Comparison of ENCODE assay signal across 12 cellular contexts in genomic region chr14:103820382-103820781, GRCh38. TPM values are rescaled to one million over a fixed set of nuclear protein-coding genes. Genes with fewer than 3 reads are reported as not detected.
DNase-seq lines count a peak whose midpoint lies in the region; ATAC-seq and TF ChIP-seq lines count a peak whose summit lies in the region.
"Had no signal": no experiment of that assay in that cellular context is flagged by ENCODE, and none has a peak within 500 bp of the region (broad histone marks: within the 10 kb centered on the region; RNA-seq: fewer than 3 reads in every experiment).

No MANE protein-coding gene starts in this region.

- no peak for ATAC-seq in CD8-positive, alpha-beta T cell
- ATAC-seq in RWPE2 (ENCODE audit: low read depth) (peak; percentile 29; the same call in 1 of the 3 replicates), psoas muscle (no peak), HG03196 (IDR thresholded peaks at IDR 0.05; ENCODE audit: unreplicated experiment) (no peak)
- ATAC-seq: natural killer cell treated with Interleukin-12 subunit alpha and Interleukin-12 subunit beta and Interleukin-15 and Interleukin-18, amount 100 ng/mL, for 72 hours had no signal

- no peaks in the 10 kb centered on the region for H3K36me3 ChIP-seq in CD8-positive, alpha-beta T cell (ENCODE audit: insufficient read depth, low read length)
- H3K36me3 ChIP-seq in RWPE2 (ENCODE audit: low read depth) (no peaks in the 10 kb centered on the region), psoas muscle (ENCODE audit: insufficient read depth in 1 of 2, low read depth in 1 of 2) (no peaks in the 10 kb centered on the region)

- no peak overlapping the region for H3K27ac ChIP-seq in CD8-positive, alpha-beta T cell (ENCODE audit: low read depth, low read length)
- H3K27ac ChIP-seq in RWPE2 (ENCODE audit: poor library complexity, severe bottlenecking) = no peak overlapping the region
- H3K27ac ChIP-seq in psoas muscle = peak overlapping the region; percentile 26

- H3K4me3 Mint-ChIP-seq in CD8-positive, alpha-beta T cell = no peak overlapping the region
- peak overlapping the region; percentile 44 for H3K4me3 Mint-ChIP-seq in glutamatergic neuron (ENCODE audit: unreplicated experiment)
- no peak overlapping the region for H3K4me3 Mint-ChIP-seq in activated naive CD4-positive, alpha-beta T cell treated with anti-CD3 and anti-CD28 coated beads for 36 hours
- H3K4me3 Mint-ChIP-seq: activated T-cell treated with anti-CD3 and anti-CD28 coated beads, Interleukin-2, amount 50 U/mL, for 4 hours; natural killer cell treated with Interleukin-12 subunit alpha and Interleukin-12 subunit beta and Interleukin-15 and Interleukin-18, amount 100 ng/mL, for 72 hours had no signal

- POLR2A ChIA-PET in CD8-positive, alpha-beta T cell (lab: Charles Lee) = no interaction called here

- WGBS in psoas muscle, 3 donors = 51 to 65% (median 53%) methylated on average over 2 of the region's 2 CpGs

- CTCF ChIA-PET in CD8-positive, alpha-beta T cell (lab: Charles Lee) = interaction anchor here (1.0 to 4.0 kb wide), 6 partner anchors 11 to 101 kb away, joined by 3 to 17 read pairs (median 3); a partner anchor contains a TSS
- CTCF ChIA-PET in activated naive CD4-positive, alpha-beta T cell treated with anti-CD3 and anti-CD28 coated beads for 36 hours (lab: Charles Lee) = interaction anchor here (0.6 to 2.5 kb wide), 3 partner anchors 21 to 81 kb away, joined by 4 to 9 read pairs (median 5); no protein-coding TSS in a partner anchor

- H3K9me3 Mint-ChIP-seq in CD8-positive, alpha-beta T cell = no peaks in the 10 kb centered on the region
- no peaks in the 10 kb centered on the region for H3K9me3 Mint-ChIP-seq in glutamatergic neuron (ENCODE audit: unreplicated experiment)
- no peaks in the 10 kb centered on the region for H3K9me3 Mint-ChIP-seq in activated naive CD4-positive, alpha-beta T cell treated with anti-CD3 and anti-CD28 coated beads for 36 hours
- H3K9me3 Mint-ChIP-seq: activated T-cell treated with anti-CD3 and anti-CD28 coated beads, Interleukin-2, amount 50 U/mL, for 4 hours; natural killer cell treated with Interleukin-12 subunit alpha and Interleukin-12 subunit beta and Interleukin-15 and Interleukin-18, amount 100 ng/mL, for 72 hours had no signal

- no peak for TF ChIP-seq CTCF in CD8-positive, alpha-beta T cell (IDR thresholded peaks at IDR 0.05)
- TF ChIP-seq CTCF in RWPE2 (IDR thresholded peaks at IDR 0.05; ENCODE audit: poor library complexity, severe bottlenecking) (no peak), glutamatergic neuron (IDR thresholded peaks at IDR 0.05; ENCODE audit: partially characterized antibody, unreplicated experiment) (no peak), psoas muscle (IDR thresholded peaks at IDR 0.05) (no peak)

- no peak overlapping the region for H3K4me3 ChIP-seq in CD8-positive, alpha-beta T cell (ENCODE audit: low read depth, low read length)
- H3K4me3 ChIP-seq in RWPE2 (ENCODE audit: severe bottlenecking) (no peak overlapping the region), psoas muscle (peak overlapping the region; percentile 24)

- H3K4me1 ChIP-seq in CD8-positive, alpha-beta T cell (ENCODE audit: insufficient read depth, low read length) = peaks cover 27% of the 10 kb centered on the region
- H3K4me1 ChIP-seq in RWPE2 (ENCODE audit: insufficient read depth, poor library complexity, severe bottlenecking) (peaks cover 6% of the 10 kb centered on the region), psoas muscle (peaks cover 13% of the 10 kb centered on the region)

- no peaks in the 10 kb centered on the region for H3K36me3 Mint-ChIP-seq in CD8-positive, alpha-beta T cell
- no peaks in the 10 kb centered on the region for H3K36me3 Mint-ChIP-seq in glutamatergic neuron (ENCODE audit: unreplicated experiment)
- no peaks in the 10 kb centered on the region for H3K36me3 Mint-ChIP-seq in activated naive CD4-positive, alpha-beta T cell treated with anti-CD3 and anti-CD28 coated beads for 36 hours (ENCODE audit: low read depth)
- H3K36me3 Mint-ChIP-seq: natural killer cell treated with Interleukin-12 subunit alpha and Interleukin-12 subunit beta and Interleukin-15 and Interleukin-18, amount 100 ng/mL, for 72 hours had no signal

- H3K27me3 ChIP-seq in CD8-positive, alpha-beta T cell (ENCODE audit: insufficient read depth, low read length) = no peaks in the 10 kb centered on the region
- H3K27me3 ChIP-seq in RWPE2 (ENCODE audit: insufficient read depth, poor library complexity, severe bottlenecking) (no peaks in the 10 kb centered on the region), psoas muscle (ENCODE audit: insufficient read depth in 3 of 3, low read length in 2 of 3) (no peaks in the 10 kb centered on the region)

- intact Hi-C loops in CD8-positive, alpha-beta T cell (cut with DNase I, micrococcal nuclease) = no loop called here
- intact Hi-C loops in psoas muscle (cut with DNase I) = no loop called here
- intact Hi-C loops in activated naive CD4-positive, alpha-beta T cell treated with anti-CD3 and anti-CD28 coated beads for 36 hours (cut with micrococcal nuclease) = no loop called here

- peaks cover 51% of the 10 kb centered on the region for H3K4me1 Mint-ChIP-seq in CD8-positive, alpha-beta T cell (ENCODE audit: low read depth)
- peaks cover 18% of the 10 kb centered on the region for H3K4me1 Mint-ChIP-seq in glutamatergic neuron (ENCODE audit: low read depth, unreplicated experiment)
- peaks cover 38% of the 10 kb centered on the region for H3K4me1 Mint-ChIP-seq in activated naive CD4-positive, alpha-beta T cell treated with anti-CD3 and anti-CD28 coated beads for 36 hours (ENCODE audit: low read depth)

- no peak for DNase-seq in CD8-positive, alpha-beta T cell
- DNase-seq in RWPE2 (ENCODE audit: low spot score) (no peak), glutamatergic neuron (no peak), psoas muscle (no peak), GF-D8 (lab: John Stamatoyannopoulos, UW) (no peak), mesenteric fat pad (ENCODE audit: low spot score) (no peak)
- DNase-seq in activated naive CD4-positive, alpha-beta T cell treated with anti-CD3 and anti-CD28 coated beads for 36 hours = no peak
- DNase-seq: activated T-cell treated with anti-CD3 and anti-CD28 coated beads, Interleukin-2, amount 50 U/mL, for 4 hours; stimulated activated CD4-positive, alpha-beta T cell treated with anti-CD3 and anti-CD28 coated beads, Interleukin-15, amount 100 ng/mL, for 24 hours; stimulated activated CD8-positive, alpha-beta memory T cell treated with anti-CD3 and anti-CD28 coated beads, Interleukin-4, amount 100 ng/mL, for 48 hours had no signal

- H3K27ac Mint-ChIP-seq in CD8-positive, alpha-beta T cell = peak overlapping the region; percentile 74
- H3K27ac Mint-ChIP-seq in glutamatergic neuron (ENCODE audit: unreplicated experiment) = peak overlapping the region; percentile 29
- H3K27ac Mint-ChIP-seq in activated naive CD4-positive, alpha-beta T cell treated with anti-CD3 and anti-CD28 coated beads for 36 hours = no peak overlapping the region

- H3K9me3 ChIP-seq in CD8-positive, alpha-beta T cell (ENCODE audit: low read length) = no peaks in the 10 kb centered on the region
- no peaks in the 10 kb centered on the region for H3K9me3 ChIP-seq in RWPE2 (ENCODE audit: severe bottlenecking)
- H3K9me3 ChIP-seq in psoas muscle = no peaks in the 10 kb centered on the region

- H3K27me3 Mint-ChIP-seq in CD8-positive, alpha-beta T cell (ENCODE audit: low read depth) = no peaks in the 10 kb centered on the region
- H3K27me3 Mint-ChIP-seq in glutamatergic neuron (ENCODE audit: unreplicated experiment) = peaks cover 3% of the 10 kb centered on the region
- no peaks in the 10 kb centered on the region for H3K27me3 Mint-ChIP-seq in activated naive CD4-positive, alpha-beta T cell treated with anti-CD3 and anti-CD28 coated beads for 36 hours (ENCODE audit: low read depth)

RNA-seq across cellular contexts. Expression of gene PPP1R13B, which starts 27.0 kb away (rescaled TPM):
- total RNA-seq in CD8-positive, alpha-beta T cell = 10 to 100 TPM; 20.9 to 22.6 TPM
- 24.6 TPM for total RNA-seq in glutamatergic neuron (ENCODE audit: unreplicated experiment)
- total RNA-seq in psoas muscle = 10 to 100 TPM; 12.8 to 17.9 (median 15.4) TPM
- 10 to 100 TPM in 1 of 3 donors, 1 to 10 TPM in 2; 4.7 to 13.3 (median 5.2) TPM for polyA plus RNA-seq in psoas muscle
- 1 to 10 TPM; 8.0 to 8.6 TPM for total RNA-seq in activated naive CD4-positive, alpha-beta T cell treated with anti-CD3 and anti-CD28 coated beads for 36 hours
- 26.2 TPM for total RNA-seq in mesenteric fat pad
